24 cellular contexts compared by ENCODE assay signal in the genomic region with DNA sequence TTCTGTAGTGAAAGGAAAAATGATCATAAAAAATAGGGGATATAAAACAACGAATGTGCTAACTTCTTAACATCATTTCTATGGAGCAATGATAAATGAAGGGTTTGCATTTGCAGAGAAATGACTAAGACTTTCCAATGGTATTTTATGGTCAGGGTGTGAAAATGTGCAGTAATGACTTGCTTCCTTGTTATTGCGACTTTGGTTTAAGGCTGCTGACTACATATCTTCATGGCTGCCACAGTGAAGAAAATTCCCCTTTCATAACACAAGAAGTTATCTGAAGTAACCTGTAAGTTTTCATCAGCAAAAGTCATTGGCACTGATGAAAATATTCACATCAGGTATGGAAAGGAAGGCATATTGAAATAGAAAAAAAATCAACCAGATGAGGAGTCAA.
"Had no signal": no experiment of that assay in that cellular context is flagged by ENCODE, and none has a peak within 500 bp of the region (broad histone marks: within the 10 kb centered on the region; RNA-seq: fewer than 3 reads in every experiment).

No MANE protein-coding gene starts in this region.

- H3K27ac Mint-ChIP-seq: naive thymus-derived CD8-positive, alpha-beta T cell; stimulated activated effector memory CD8-positive, alpha-beta T cell treated with anti-CD3 and anti-CD28 coated beads, Interleukin-12 subunit alpha, Interleukin-12 subunit beta, amount 100 ng/mL, for 72 hours had no signal

- ATAC-seq: foreskin keratinocyte; gastroesophageal sphincter; heart left ventricle; left cardiac atrium; left lung; naive thymus-derived CD8-positive, alpha-beta T cell; psoas muscle; right cardiac atrium; stimulated activated effector memory CD8-positive, alpha-beta T cell treated with anti-CD3 and anti-CD28 coated beads, Interleukin-12 subunit alpha, Interleukin-12 subunit beta, amount 100 ng/mL, for 72 hours; upper lobe of right lung had no signal

- H3K27me3 Mint-ChIP-seq: stimulated activated naive CD8-positive, alpha-beta T cell treated with anti-CD3 and anti-CD28 coated beads, Interleukin-15, Interleukin-2, amounts not matched to agents 100 ng/mL and 50 ng/mL, for 24 hours had no signal

- H3K4me1 Mint-ChIP-seq: stimulated activated effector memory CD8-positive, alpha-beta T cell treated with anti-CD3 and anti-CD28 coated beads, Interleukin-12 subunit alpha, Interleukin-12 subunit beta, amount 100 ng/mL, for 72 hours had no signal

- FAIRE-seq: endothelial cell of umbilical vein, islet of Langerhans had no signal

- H3K36me3 Mint-ChIP-seq: naive thymus-derived CD8-positive, alpha-beta T cell; stimulated activated effector memory CD8-positive, alpha-beta T cell treated with anti-CD3 and anti-CD28 coated beads, Interleukin-12 subunit alpha, Interleukin-12 subunit beta, amount 100 ng/mL, for 72 hours had no signal

- DNase-seq: dermis blood vessel endothelial cell; effector memory CD4-positive, alpha-beta T cell; foreskin keratinocyte; heart left ventricle; left cardiac atrium; mammary epithelial cell; naive thymus-derived CD8-positive, alpha-beta T cell; occipital lobe; ovary; posterior cingulate gyrus; psoas muscle; right cardiac atrium; sigmoid colon; stimulated activated CD4-positive, alpha-beta T cell treated with anti-CD3 and anti-CD28 coated beads, Interleukin-2, amount 100 ng/mL, for 24 hours; stimulated activated CD4-positive, alpha-beta T cell treated with anti-CD3 and anti-CD28 coated beads, Interleukin-4, amount 100 ng/mL, for 24 hours; transverse colon; upper lobe of right lung; uterus had no signal

- H3K4me3 Mint-ChIP-seq: stimulated activated effector memory CD8-positive, alpha-beta T cell treated with anti-CD3 and anti-CD28 coated beads, Interleukin-12 subunit alpha, Interleukin-12 subunit beta, amount 100 ng/mL, for 72 hours; stimulated activated naive CD8-positive, alpha-beta T cell treated with anti-CD3 and anti-CD28 coated beads, Interleukin-15, Interleukin-2, amounts not matched to agents 100 ng/mL and 50 ng/mL, for 24 hours had no signal
